Comparison of ENCODE assay signal across 8 cellular contexts in genomic region chr17:50950002-50950877, GRCh38.
DNase-seq lines count a peak whose midpoint lies in the region; ATAC-seq, FAIRE-seq and TF ChIP-seq lines count a peak whose summit lies in the region.

No MANE protein-coding gene starts in this region.

- FAIRE-seq in bronchial epithelial cell (lab: Jason Lieb, UNC): peak; percentile 50

- H3K36me3 ChIP-seq in bronchial epithelial cell (ENCODE audit: control insufficient read depth, insufficient read depth, low read length) (no peaks in the 10 kb centered on the region), skeletal muscle satellite cell (ENCODE audit: insufficient read depth, low read length) (no peaks in the 10 kb centered on the region)

- no peaks in the 10 kb centered on the region for H3K9me3 ChIP-seq in skeletal muscle satellite cell (replicated peaks; ENCODE audit: low read length)

- H3K27me3 ChIP-seq in bronchial epithelial cell (ENCODE audit: control insufficient read depth, insufficient read depth, low read length) (no peaks in the 10 kb centered on the region), skeletal muscle satellite cell (ENCODE audit: control insufficient read depth, insufficient read depth, low read length) (no peaks in the 10 kb centered on the region)

- TF ChIP-seq CTCF in AG09319 (IDR thresholded peaks at IDR 0.05; ENCODE audit: low read depth, low read length) (peak; percentile 67), bronchial epithelial cell (IDR thresholded peaks at IDR 0.05; ENCODE audit: insufficient read depth, low read length, severe bottlenecking) (peak; percentile 74)

- H3K9ac ChIP-seq in skeletal muscle satellite cell (ENCODE audit: low read depth, low read length): peak overlapping the region; percentile 80

- DNase-seq in AG09319 (ENCODE audit: extremely low read depth, low read depth) (peak; percentile 62), NCI-H1694 treated with DMSO at 0.1 percent for 48 hours (lab: John Stamatoyannopoulos, UW) (peak; percentile 48), UCSD-AML1 (lab: John Stamatoyannopoulos, UW; ENCODE audit: unreplicated experiment) (peak; percentile 78), bronchial epithelial cell (ENCODE audit: low read depth) (peak; percentile 92), inferior parietal cortex (ENCODE audit: extremely low spot score) (peak; percentile 72)

- H3K4me3 ChIP-seq in bronchial epithelial cell (ENCODE audit: low read depth, low read length) (no peak overlapping the region), skeletal muscle satellite cell (ENCODE audit: low read length) (peak overlapping the region; percentile 33)

- ATAC-seq in GM21360 (IDR thresholded peaks at IDR 0.05; ENCODE audit: unreplicated experiment) (peak; percentile 60), GM21528 (IDR thresholded peaks at IDR 0.05; ENCODE audit: low FRiP score, unreplicated experiment) (no peak)

- peaks cover 66% of the 10 kb centered on the region for H3K4me1 ChIP-seq in skeletal muscle satellite cell (ENCODE audit: control insufficient read depth, insufficient read depth, low read length)

- peak overlapping the region; percentile 73 for H3K4me2 ChIP-seq in skeletal muscle satellite cell (ENCODE audit: low read length)
